16 cellular contexts compared by ENCODE assay signal in genomic region chr5:169063269-169063919, GRCh38.
"Had no signal": no experiment of that assay in that cellular context is flagged by ENCODE, and none has a peak within 500 bp of the region (broad histone marks: within the 10 kb centered on the region; RNA-seq: fewer than 3 reads in every experiment).

No MANE protein-coding gene starts in this region.

- DNase-seq: activated CD4-positive, alpha-beta memory T cell treated with anti-CD3 and anti-CD28 coated beads, Interleukin-2, amount 10 ng/mL, durations not matched to agents 7 days and 5 days; activated CD4-positive, alpha-beta T cell treated with anti-CD3 and anti-CD28 coated beads for 36 hours; activated naive CD4-positive, alpha-beta T cell; activated naive CD8-positive, alpha-beta T cell treated with anti-CD3 and anti-CD28 coated beads, Interleukin-2, amount 50 U/mL, for 24 hours; glutamatergic neuron; islet precursor cell; left ventricle myocardium superior; mesenchymal stem cell; small intestine; T-cell had no signal

- H3K27ac Mint-ChIP-seq: activated CD4-positive, alpha-beta memory T cell treated with anti-CD3 and anti-CD28 coated beads, Interleukin-2, amount 10 ng/mL, durations not matched to agents 7 days and 5 days; activated CD4-positive, alpha-beta T cell treated with anti-CD3 and anti-CD28 coated beads for 36 hours; activated naive CD8-positive, alpha-beta T cell treated with anti-CD3 and anti-CD28 coated beads, Interleukin-2, amount 50 U/mL, for 24 hours; activated T-helper 1 cell treated with anti-CD3 and anti-CD28 coated beads, Interleukin-12 subunit alpha, Interleukin-12 subunit beta, Interleukin-2, Interleukin-4 antibody, amounts not matched to agents 30 ng/mL and 10 ng/mL and 1 ng/mL, durations not matched to agents 14 hours and 24 hours and 36 hours; stimulated activated effector memory CD8-positive, alpha-beta T cell treated with anti-CD3 and anti-CD28 coated beads, Interleukin-12 subunit alpha, Interleukin-12 subunit beta, amount 100 ng/mL, for 72 hours; T-cell; type B pancreatic cell had no signal

- H3K9me3 ChIP-seq: esophagus muscularis mucosa, right atrium auricular region had no signal

- H3K27ac ChIP-seq: esophagus muscularis mucosa, VCaP had no signal

- H3K27me3 ChIP-seq: esophagus muscularis mucosa, right atrium auricular region had no signal

- H3K9me3 Mint-ChIP-seq: activated CD4-positive, alpha-beta memory T cell treated with anti-CD3 and anti-CD28 coated beads, Interleukin-2, amount 10 ng/mL, durations not matched to agents 7 days and 5 days; activated naive CD8-positive, alpha-beta T cell treated with anti-CD3 and anti-CD28 coated beads, Interleukin-2, amount 50 U/mL, for 24 hours; activated T-helper 1 cell treated with anti-CD3 and anti-CD28 coated beads, Interleukin-12 subunit alpha, Interleukin-12 subunit beta, Interleukin-2, Interleukin-4 antibody, amounts not matched to agents 30 ng/mL and 10 ng/mL and 1 ng/mL, durations not matched to agents 14 hours and 24 hours and 36 hours; stimulated activated effector memory CD8-positive, alpha-beta T cell treated with anti-CD3 and anti-CD28 coated beads, Interleukin-12 subunit alpha, Interleukin-12 subunit beta, amount 100 ng/mL, for 72 hours; T-cell; type B pancreatic cell had no signal

- H3K4me3 Mint-ChIP-seq: activated CD4-positive, alpha-beta memory T cell treated with anti-CD3 and anti-CD28 coated beads, Interleukin-2, amount 10 ng/mL, durations not matched to agents 7 days and 5 days; activated CD4-positive, alpha-beta T cell treated with anti-CD3 and anti-CD28 coated beads for 36 hours; activated naive CD8-positive, alpha-beta T cell treated with anti-CD3 and anti-CD28 coated beads, Interleukin-2, amount 50 U/mL, for 24 hours; activated T-helper 1 cell treated with anti-CD3 and anti-CD28 coated beads, Interleukin-12 subunit alpha, Interleukin-12 subunit beta, Interleukin-2, Interleukin-4 antibody, amounts not matched to agents 30 ng/mL and 10 ng/mL and 1 ng/mL, durations not matched to agents 14 hours and 24 hours and 36 hours; stimulated activated effector memory CD8-positive, alpha-beta T cell treated with anti-CD3 and anti-CD28 coated beads, Interleukin-12 subunit alpha, Interleukin-12 subunit beta, amount 100 ng/mL, for 72 hours; T-cell; type B pancreatic cell had no signal

- H3K4me3 ChIP-seq: esophagus muscularis mucosa, right atrium auricular region had no signal

- H3K36me3 ChIP-seq: esophagus muscularis mucosa, right atrium auricular region had no signal

- H3K4me1 Mint-ChIP-seq: activated CD4-positive, alpha-beta memory T cell treated with anti-CD3 and anti-CD28 coated beads, Interleukin-2, amount 10 ng/mL, durations not matched to agents 7 days and 5 days; activated CD4-positive, alpha-beta T cell treated with anti-CD3 and anti-CD28 coated beads for 36 hours; activated naive CD8-positive, alpha-beta T cell treated with anti-CD3 and anti-CD28 coated beads, Interleukin-2, amount 50 U/mL, for 24 hours; stimulated activated effector memory CD8-positive, alpha-beta T cell treated with anti-CD3 and anti-CD28 coated beads, Interleukin-12 subunit alpha, Interleukin-12 subunit beta, amount 100 ng/mL, for 72 hours; T-cell had no signal

- ATAC-seq: activated CD4-positive, alpha-beta T cell treated with anti-CD3 and anti-CD28 coated beads for 36 hours; activated naive CD8-positive, alpha-beta T cell treated with anti-CD3 and anti-CD28 coated beads, Interleukin-2, amount 50 U/mL, for 24 hours; stimulated activated effector memory CD8-positive, alpha-beta T cell treated with anti-CD3 and anti-CD28 coated beads, Interleukin-12 subunit alpha, Interleukin-12 subunit beta, amount 100 ng/mL, for 72 hours; T-cell had no signal

- H3K36me3 Mint-ChIP-seq: stimulated activated effector memory CD8-positive, alpha-beta T cell treated with anti-CD3 and anti-CD28 coated beads, Interleukin-12 subunit alpha, Interleukin-12 subunit beta, amount 100 ng/mL, for 72 hours; T-cell; type B pancreatic cell had no signal
